In genomic region chr1:35054282-35054681, GRCh38 we compare ENCODE assay signal across 2 cellular contexts. TPM values are rescaled to one million over a fixed set of nuclear protein-coding genes. Genes with fewer than 3 reads are reported as not detected.
DNase-seq lines count a peak whose midpoint lies in the region; ATAC-seq, FAIRE-seq and TF ChIP-seq lines count a peak whose summit lies in the region.
"Not testable (repeated sequence)": the region's sequence is repeated elsewhere in the genome, so short reads cannot be mapped to it uniquely, and the experiment has no call there.

No MANE protein-coding gene starts in this region.

- ATAC-seq in K562: not testable (repeated sequence)

- not testable (repeated sequence) for H3K36me3 ChIP-seq in HEK293 (ENCODE audit: control insufficient read depth in 2 of 2, insufficient read depth in 1 of 2, low read length in 2 of 2); K562 (ENCODE audit: control insufficient read depth, insufficient read depth, low read length)

- WGBS in K562 (ENCODE audit: insufficient coverage, low coverage, missing lambda C conversion rate): 0% methylated on average over 3 of the region's 3 CpGs

- FAIRE-seq in K562 (lab: Jason Lieb, UNC): not testable (repeated sequence)

- H3K27me3 ChIP-seq in K562 (ENCODE audit: control insufficient read depth in 2 of 2, insufficient read depth in 2 of 2, low read length in 2 of 2): peaks cover 11 to 14% of the 10 kb centered on the region in 2 experiments; a peak in 3 of 5 replicates

- DNase-seq in K562 (ENCODE audit: extremely low read depth in 1 of 4, low spot score in 3 of 4): not testable (repeated sequence)

- H3K4me3 ChIP-seq in HEK293 (ENCODE audit: low read depth, low read length); K562: not testable (repeated sequence)

- H3K79me2 ChIP-seq in K562 (ENCODE audit: control insufficient read depth, insufficient read depth, low read length): not testable (repeated sequence)

- H4K20me1 ChIP-seq in K562 (replicated peaks; ENCODE audit: control insufficient read depth, insufficient read depth, low read length): not testable (repeated sequence)

- BruUV-seq in K562 (replicated peaks; lab: Mats Ljungman, UMichigan): not testable (repeated sequence)

- not testable (repeated sequence) for TF ChIP-seq EP300 in K562 (IDR thresholded peaks at IDR 0.05; ENCODE audit: low read length)

- TF ChIP-seq POLR2A in K562 (conservative IDR thresholded peaks at IDR 0.05): not testable (repeated sequence)

- not testable (repeated sequence) for H3K4me1 ChIP-seq in HEK293 (ENCODE audit: control insufficient read depth, insufficient read depth, low read length); K562 (replicated peaks in 1 of 2; ENCODE audit: control insufficient read depth in 2 of 2, insufficient read depth in 2 of 2, low read length in 2 of 2)

- H3K4me2 ChIP-seq in K562 (ENCODE audit: insufficient read depth, low read length): not testable (repeated sequence)

- TF ChIP-seq RAD21 in K562 (CRISPR knock-in tag; conservative IDR thresholded peaks at IDR 0.05 in 1 of 2, IDR thresholded peaks at IDR 0.05 in 1 of 2): not testable (repeated sequence)

- in situ Hi-C loops in K562 (cut with MboI): not testable (repeated sequence)

- not testable (repeated sequence) for H3K9ac ChIP-seq in K562 (ENCODE audit: insufficient read depth in 1 of 2, low read depth in 2 of 2, low read length in 2 of 2)

- TF ChIP-seq CTCF in HEK293 (tag by site-specific recombination; IDR thresholded peaks at IDR 0.05); K562 (IDR thresholded peaks at IDR 0.05 in 2 of 3, conservative IDR thresholded peaks at IDR 0.05 in 1 of 3; ENCODE audit: insufficient read depth in 2 of 3, low read depth in 1 of 3, low read length in 3 of 3): not testable (repeated sequence)

- H3K27ac ChIP-seq in HEK293 (ENCODE audit: extremely low read depth, low read depth, low read length); K562 (ENCODE audit: extremely low read depth, low read depth, low read length): not testable (repeated sequence)

- not testable (repeated sequence) for H2AFZ ChIP-seq in K562 (ENCODE audit: low read depth, low read length)

- H3K9me1 ChIP-seq in K562 (ENCODE audit: control insufficient read depth, insufficient read depth, low read length): not testable (repeated sequence)

- CTCF ChIA-PET in HEK293 (lab: Yijun Ruan, JAX); K562 (lab: Yijun Ruan, JAX; ENCODE audit: low intra/inter-chr PET ratio): not testable (repeated sequence)

- H3K9me3 ChIP-seq in HEK293 (ENCODE audit: control insufficient read depth, insufficient read depth, low read depth, low read length); K562 (replicated peaks; ENCODE audit: control insufficient read depth, insufficient read depth, low read depth, low read length): not testable (repeated sequence)

- intact Hi-C loops in K562 (cut with micrococcal nuclease): not testable (repeated sequence)

- POLR2A ChIA-PET in HEK293 (lab: Yijun Ruan, JAX): not testable (repeated sequence)
- POLR2A ChIA-PET in K562 (lab: Yijun Ruan, JAX): interaction anchor here (1.0 kb wide), 1 partner anchor 10 kb away, joined by 4 read pairs; no protein-coding TSS in a partner anchor

TF ChIP-seq in HEK293, 187 proteins besides CTCF, POLR2A, EP300 and RAD21:
- peak; percentile 85 for TF ChIP-seq ZNF146 (tag by site-specific recombination; IDR thresholded peaks at IDR 0.05)

TF ChIP-seq in K562, 482 proteins besides CTCF, POLR2A, EP300 and RAD21:
- TF ChIP-seq ZNF146 (CRISPR knock-in tag; IDR thresholded peaks at IDR 0.05; ENCODE audit: unreplicated experiment) (peak; percentile 88), BCOR (IDR thresholded peaks at IDR 0.05) (peak; percentile 65)

RNA-seq across cellular contexts. Expression of gene ZMYM6, which starts 22.5 kb away (rescaled TPM):
- total RNA-seq in K562 (2011; cell fraction: chromatin; rRNA removed; ENCODE audit: low replicate concordance): 68.5 and 124 TPM in 2 replicates
- total RNA-seq in K562 (2011; cell fraction: nucleolus; rRNA removed): 42.4 and 49.6 TPM in 2 replicates
- 65.0 and 87.1 TPM in 2 replicates for total RNA-seq in K562 (2011; cell fraction: nucleoplasm; rRNA removed)
- 8.9 and 9.0 TPM in 2 replicates for total RNA-seq in K562 (2014; rRNA removed)
- total RNA-seq in K562 (2014; rRNA removed; fragmentation: Illumina TruSeq; extraction: Trizol): 19.7 and 20.8 TPM in 2 replicates
- total RNA-seq in K562 (2015; rRNA removed; fragmentation: Illumina TruSeq; extraction: Trizol): 15.8 and 18.7 TPM in 2 replicates
- 19.3 and 21.4 TPM in 2 replicates for total RNA-seq in K562 (2021)
- polyA plus RNA-seq in K562 (2011; rRNA removed): 19.6 and 22.6 TPM in 2 replicates
- 6.0 and 11.4 TPM in 2 replicates for polyA plus RNA-seq in K562 (2011; cell fraction: cytosol; rRNA removed)
- 48.1 and 49.8 TPM in 2 replicates for polyA plus RNA-seq in K562 (2011; cell fraction: nucleus; rRNA removed)
- polyA plus RNA-seq in K562 (2012): 13.0 and 15.5 TPM in 2 replicates
- polyA plus RNA-seq in K562 (2014; fragmentation: Illumina TruSeq; extraction: Trizol): 16.6 and 21.6 TPM in 2 replicates
- polyA plus RNA-seq in K562 (2014; fragmentation: Nextera tagmentation; extraction: Ambion mirVana): 10 to 100 TPM; 14.6 to 21.9 TPM
- 15.8 TPM in 2 replicates for polyA plus RNA-seq in K562 (2014; rRNA removed)
- polyA minus RNA-seq in K562 (2011; rRNA and poly(A)+ RNA removed): 20.9 and 33.6 TPM in 2 replicates
- polyA minus RNA-seq in K562 (2011; cell fraction: cytosol; rRNA and poly(A)+ RNA removed): 8.9 and 29.3 TPM in 2 replicates
- polyA minus RNA-seq in K562 (2011; cell fraction: nucleus; rRNA and poly(A)+ RNA removed): 33.1 and 54.0 TPM in 2 replicates

RNA-seq across cellular contexts. Expression of gene ZMYM1, which starts 24.9 kb away (rescaled TPM):
- total RNA-seq in K562 (2011; cell fraction: chromatin; rRNA removed; ENCODE audit: low replicate concordance): 52.0 and 81.1 TPM in 2 replicates
- 19.8 and 24.6 TPM in 2 replicates for total RNA-seq in K562 (2011; cell fraction: nucleolus; rRNA removed)
- 35.9 and 38.6 TPM in 2 replicates for total RNA-seq in K562 (2011; cell fraction: nucleoplasm; rRNA removed)
- total RNA-seq in K562 (2014; rRNA removed): 8.0 and 10.6 TPM in 2 replicates
- total RNA-seq in K562 (2014; rRNA removed; fragmentation: Illumina TruSeq; extraction: Trizol): 23.9 and 25.1 TPM in 2 replicates
- total RNA-seq in K562 (2015; rRNA removed; fragmentation: Illumina TruSeq; extraction: Trizol): 20.5 and 24.5 TPM in 2 replicates
- total RNA-seq in K562 (2021): 18.6 and 20.3 TPM in 2 replicates
- 25.4 and 27.0 TPM in 2 replicates for polyA plus RNA-seq in K562 (2011; rRNA removed)
- 6.5 and 12.9 TPM in 2 replicates for polyA plus RNA-seq in K562 (2011; cell fraction: cytosol; rRNA removed)
- 21.6 and 24.5 TPM in 2 replicates for polyA plus RNA-seq in K562 (2011; cell fraction: nucleus; rRNA removed)
- polyA plus RNA-seq in K562 (2012): 7.5 and 8.5 TPM in 2 replicates
- 12.2 and 15.8 TPM in 2 replicates for polyA plus RNA-seq in K562 (2014; fragmentation: Illumina TruSeq; extraction: Trizol)
- polyA plus RNA-seq in K562 (2014; fragmentation: Nextera tagmentation; extraction: Ambion mirVana): 10 to 100 TPM in 1 of 2 experiments, 1 to 10 TPM in 1; 8.8 to 14.2 TPM
- 7.5 and 8.6 TPM in 2 replicates for polyA plus RNA-seq in K562 (2014; rRNA removed)
- polyA minus RNA-seq in K562 (2011; rRNA and poly(A)+ RNA removed): 63.3 and 94.2 TPM in 2 replicates
- polyA minus RNA-seq in K562 (2011; cell fraction: cytosol; rRNA and poly(A)+ RNA removed): 17.0 and 20.5 TPM in 2 replicates
- 7.1 and 24.3 TPM in 2 replicates for polyA minus RNA-seq in K562 (2011; cell fraction: nucleus; rRNA and poly(A)+ RNA removed)
